ENCODE assay signal across 1 cellular context in the genomic region with DNA sequence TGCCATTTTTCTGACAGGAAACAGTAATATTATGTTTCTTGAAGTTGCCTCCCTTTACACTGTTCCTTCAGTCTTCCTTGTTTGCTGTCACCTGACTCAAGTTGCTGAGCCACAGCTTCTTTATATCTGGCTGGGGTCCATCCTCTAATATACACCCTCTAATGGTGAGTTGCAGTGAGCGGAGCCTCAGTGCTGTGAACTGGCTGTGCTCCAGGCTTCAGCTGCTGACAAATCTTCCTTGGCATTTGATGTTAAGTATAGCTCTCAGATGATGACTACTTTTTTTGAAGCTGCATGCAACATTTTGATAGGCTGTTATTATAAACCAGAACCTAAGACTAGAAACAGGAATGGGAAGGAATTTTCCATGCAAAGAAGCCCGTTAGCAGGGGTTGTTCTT.
TF ChIP-seq lines count a peak whose summit lies in the region.

No MANE protein-coding gene starts in this region.

TF ChIP-seq in H1, 55 proteins besides CTCF, POLR2A, EP300 and RAD21 (continued from another document):
- TF ChIP-seq CREB1 (IDR thresholded peaks at IDR 0.05) (no peak), RNF2 (IDR thresholded peaks at IDR 0.05; ENCODE audit: borderline replicate concordance, low read depth, low read length, missing control alignments, poor library complexity, severe bottlenecking) (no peak), GTF2F1 (IDR thresholded peaks at IDR 0.05; ENCODE audit: borderline replicate concordance, low read depth, low read length) (no peak), CHD1 (IDR thresholded peaks at IDR 0.05; ENCODE audit: low read depth, low read length) (no peak), EGR1 (IDR thresholded peaks at IDR 0.05; ENCODE audit: borderline replicate concordance, low read depth, low read length) (no peak), SP2 (IDR thresholded peaks at IDR 0.05; ENCODE audit: low read length) (no peak), YY1 (IDR thresholded peaks at IDR 0.05; ENCODE audit: low read depth, low read length) (no peak), KDM1A (IDR thresholded peaks at IDR 0.05; ENCODE audit: borderline replicate concordance, low read length) (no peak), CHD2 (IDR thresholded peaks at IDR 0.05; ENCODE audit: low read length) (no peak), NANOG (IDR thresholded peaks at IDR 0.05; ENCODE audit: insufficient read depth, low read depth, low read length, poor library complexity, severe bottlenecking) (no peak), TAF1 (IDR thresholded peaks at IDR 0.05; ENCODE audit: low read depth, low read length) (no peak), SRF (IDR thresholded peaks at IDR 0.05; ENCODE audit: low read depth, low read length) (no peak), TCF12 (IDR thresholded peaks at IDR 0.05; ENCODE audit: low read depth, low read length) (no peak), CTBP2 (IDR thresholded peaks at IDR 0.05; ENCODE audit: borderline replicate concordance, insufficient read depth, insufficient read length, low read length) (no peak), JUND (IDR thresholded peaks at IDR 0.05; ENCODE audit: low read length) (no peak)
- TF ChIP-seq, protein P1, sequence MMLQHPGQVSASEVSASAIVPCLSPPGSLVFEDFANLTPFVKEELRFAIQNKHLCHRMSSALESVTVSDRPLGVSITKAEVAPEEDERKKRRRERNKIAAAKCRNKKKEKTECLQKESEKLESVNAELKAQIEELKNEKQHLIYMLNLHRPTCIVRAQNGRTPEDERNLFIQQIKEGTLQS (IDR thresholded peaks at IDR 0.05; ENCODE audit: insufficient read depth, low read depth, low read length): no peak
